ENCODE assay signal across 9 cellular contexts in the genomic region with DNA sequence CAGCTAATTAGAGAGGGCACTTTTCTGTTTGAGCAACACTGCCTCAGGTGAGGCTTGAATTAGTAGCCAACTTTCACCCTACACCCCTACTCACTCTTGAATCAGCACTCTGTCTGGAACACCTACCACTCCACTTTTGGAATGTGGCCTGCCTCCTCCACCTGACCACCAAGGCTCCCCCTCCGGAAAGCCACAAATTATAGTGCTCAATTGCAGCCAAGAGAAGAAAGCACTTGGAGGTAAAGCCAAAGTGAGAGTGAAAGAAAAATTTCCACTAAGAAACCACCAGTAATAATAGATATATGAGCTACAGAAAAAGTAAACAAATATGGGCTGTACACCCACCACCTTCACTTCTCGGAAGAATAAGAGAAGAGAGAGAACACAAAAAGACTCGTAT. TPM values are rescaled to one million over a fixed set of nuclear protein-coding genes. Genes with fewer than 3 reads are reported as not detected.
DNase-seq lines count a peak whose midpoint lies in the region; ATAC-seq and TF ChIP-seq lines count a peak whose summit lies in the region.
"Had no signal": no experiment of that assay in that cellular context is flagged by ENCODE, and none has a peak within 500 bp of the region (broad histone marks: within the 10 kb centered on the region; RNA-seq: fewer than 3 reads in every experiment).

No MANE protein-coding gene starts in this region.

- peaks cover 12 to 56% (median 35%) of the 10 kb centered on the region in 4 donors for H3K4me1 ChIP-seq in stomach
- H3K4me1 ChIP-seq: BLaER1 had no signal

- no peaks in the 10 kb centered on the region for H3K27me3 Mint-ChIP-seq in activated T-cell treated with anti-CD3 and anti-CD28 coated beads, Interleukin-2, amount 50 U/mL, for 4 hours (ENCODE audit: low read depth)
- H3K27me3 Mint-ChIP-seq in activated naive CD8-positive, alpha-beta T cell treated with anti-CD3 and anti-CD28 coated beads, Interleukin-2, amount 10 ng/mL, durations not matched to agents 7 days and 5 days = no peaks in the 10 kb centered on the region

- intact Hi-C loops in stomach (cut with DNase I; ENCODE audit: low total_unique reads) = no loop called here

- no peaks in the 10 kb centered on the region for H3K9me3 Mint-ChIP-seq in activated T-cell treated with anti-CD3 and anti-CD28 coated beads, Interleukin-2, amount 50 U/mL, for 4 hours
- H3K9me3 Mint-ChIP-seq in activated naive CD8-positive, alpha-beta T cell treated with anti-CD3 and anti-CD28 coated beads, Interleukin-2, amount 10 ng/mL, durations not matched to agents 7 days and 5 days = no peaks in the 10 kb centered on the region

- H3K36me3 Mint-ChIP-seq in activated T-cell treated with anti-CD3 and anti-CD28 coated beads, Interleukin-2, amount 50 U/mL, for 4 hours (ENCODE audit: insufficient read depth) = no peaks in the 10 kb centered on the region
- H3K36me3 Mint-ChIP-seq in activated naive CD8-positive, alpha-beta T cell treated with anti-CD3 and anti-CD28 coated beads, Interleukin-2, amount 10 ng/mL, durations not matched to agents 7 days and 5 days = peaks cover under 1% of the 10 kb centered on the region

- WGBS in stomach, 5 donors = 35 to 56% (median 43%) methylated on average over 3 of the region's 3 CpGs

- H3K27ac ChIP-seq in stomach = peak overlapping the region in 3 of 5 donors; percentile 31 to 52 (median 45)
- H3K27ac ChIP-seq: BLaER1 had no signal

- no peaks in the 10 kb centered on the region for H3K9me3 ChIP-seq in stomach
- H3K9me3 ChIP-seq: BLaER1 had no signal

- TF ChIP-seq POLR2A in stomach (IDR thresholded peaks at IDR 0.05) = no peak

- H3K36me3 ChIP-seq in stomach = no peaks in the 10 kb centered on the region

- no peak for TF ChIP-seq CTCF in stomach (IDR thresholded peaks at IDR 0.05)

- no peak overlapping the region for H3K4me3 ChIP-seq in stomach
- H3K4me3 ChIP-seq: BLaER1 had no signal

- H3K4me3 Mint-ChIP-seq in activated T-cell treated with anti-CD3 and anti-CD28 coated beads, Interleukin-2, amount 50 U/mL, for 4 hours = peak overlapping the region; percentile 67
- peak overlapping the region; percentile 36 for H3K4me3 Mint-ChIP-seq in activated naive CD8-positive, alpha-beta T cell treated with anti-CD3 and anti-CD28 coated beads, Interleukin-2, amount 10 ng/mL, durations not matched to agents 7 days and 5 days

- H3K27ac Mint-ChIP-seq in activated naive CD8-positive, alpha-beta T cell treated with anti-CD3 and anti-CD28 coated beads, Interleukin-2, amount 10 ng/mL, durations not matched to agents 7 days and 5 days = peak overlapping the region; percentile 14

- DNase-seq in activated T-cell treated with anti-CD3 and anti-CD28 coated beads, Interleukin-2, amount 50 U/mL, for 4 hours = no peak
- DNase-seq in activated T-cell treated with anti-CD3 and anti-CD28 coated beads, Interleukin-2, amount 50 U/mL, for 1 hour = no peak
- no peak for DNase-seq in activated naive CD8-positive, alpha-beta T cell treated with anti-CD3 and anti-CD28 coated beads, Interleukin-2, amount 10 ng/mL, durations not matched to agents 7 days and 5 days
- no peak for DNase-seq in stomach
- DNase-seq in NCI-H345 (lab: John Stamatoyannopoulos, UW) = no peak
- DNase-seq in GF-D8 (lab: John Stamatoyannopoulos, UW) = no peak
- DNase-seq in NCI-H1694 (lab: John Stamatoyannopoulos, UW) = no peak

- TF ChIP-seq EP300 in stomach (IDR thresholded peaks at IDR 0.05) = no peak

- H3K27me3 ChIP-seq in stomach = no peaks in the 10 kb centered on the region
- H3K27me3 ChIP-seq: BLaER1 had no signal

- POLR2A ChIA-PET in activated naive CD8-positive, alpha-beta T cell treated with anti-CD3 and anti-CD28 coated beads, Interleukin-2, amount 10 ng/mL, durations not matched to agents 7 days and 5 days (lab: Charles Lee) = no interaction called here

- peak in 1 of 2 donors; percentile 43 for ATAC-seq in activated T-cell treated with anti-CD3 and anti-CD28 coated beads, Interleukin-2, amount 50 U/mL, for 4 hours
- ATAC-seq in HG03064 (IDR thresholded peaks at IDR 0.05; ENCODE audit: low read depth, unreplicated experiment) = peak; percentile 44
- ATAC-seq in activated naive CD8-positive, alpha-beta T cell treated with anti-CD3 and anti-CD28 coated beads, Interleukin-2, amount 10 ng/mL, durations not matched to agents 7 days and 5 days (ENCODE audit: low read depth) = peak; percentile 39

- peaks cover 37% of the 10 kb centered on the region for H3K4me1 Mint-ChIP-seq in activated T-cell treated with anti-CD3 and anti-CD28 coated beads, Interleukin-2, amount 50 U/mL, for 4 hours (ENCODE audit: low read depth)
- peaks cover 13% of the 10 kb centered on the region for H3K4me1 Mint-ChIP-seq in activated naive CD8-positive, alpha-beta T cell treated with anti-CD3 and anti-CD28 coated beads, Interleukin-2, amount 10 ng/mL, durations not matched to agents 7 days and 5 days

RNA-seq across cellular contexts. Expression of gene PPP3CA, which starts 41.1 kb away (rescaled TPM):
- 10 to 100 TPM in 1 of 3 donors, 1 to 10 TPM in 2; 6.7 to 11.6 (median 9.4) TPM for total RNA-seq in activated T-cell treated with anti-CD3 and anti-CD28 coated beads, Interleukin-2, amount 50 U/mL, for 4 hours
- total RNA-seq in activated naive CD8-positive, alpha-beta T cell treated with anti-CD3 and anti-CD28 coated beads, Interleukin-2, amount 10 ng/mL, durations not matched to agents 7 days and 5 days = 10 to 100 TPM; 31.1 to 33.4 TPM
- total RNA-seq in stomach = 10 to 100 TPM; 14.7 to 62.4 (median 30.9) TPM
- 10 to 100 TPM in 2 of 3 donors, 1 to 10 TPM in 1; 8.9 to 16.0 (median 13.2) TPM for polyA plus RNA-seq in stomach
